Comparison of ENCODE assay signal across 8 cellular contexts in the genomic region with DNA sequence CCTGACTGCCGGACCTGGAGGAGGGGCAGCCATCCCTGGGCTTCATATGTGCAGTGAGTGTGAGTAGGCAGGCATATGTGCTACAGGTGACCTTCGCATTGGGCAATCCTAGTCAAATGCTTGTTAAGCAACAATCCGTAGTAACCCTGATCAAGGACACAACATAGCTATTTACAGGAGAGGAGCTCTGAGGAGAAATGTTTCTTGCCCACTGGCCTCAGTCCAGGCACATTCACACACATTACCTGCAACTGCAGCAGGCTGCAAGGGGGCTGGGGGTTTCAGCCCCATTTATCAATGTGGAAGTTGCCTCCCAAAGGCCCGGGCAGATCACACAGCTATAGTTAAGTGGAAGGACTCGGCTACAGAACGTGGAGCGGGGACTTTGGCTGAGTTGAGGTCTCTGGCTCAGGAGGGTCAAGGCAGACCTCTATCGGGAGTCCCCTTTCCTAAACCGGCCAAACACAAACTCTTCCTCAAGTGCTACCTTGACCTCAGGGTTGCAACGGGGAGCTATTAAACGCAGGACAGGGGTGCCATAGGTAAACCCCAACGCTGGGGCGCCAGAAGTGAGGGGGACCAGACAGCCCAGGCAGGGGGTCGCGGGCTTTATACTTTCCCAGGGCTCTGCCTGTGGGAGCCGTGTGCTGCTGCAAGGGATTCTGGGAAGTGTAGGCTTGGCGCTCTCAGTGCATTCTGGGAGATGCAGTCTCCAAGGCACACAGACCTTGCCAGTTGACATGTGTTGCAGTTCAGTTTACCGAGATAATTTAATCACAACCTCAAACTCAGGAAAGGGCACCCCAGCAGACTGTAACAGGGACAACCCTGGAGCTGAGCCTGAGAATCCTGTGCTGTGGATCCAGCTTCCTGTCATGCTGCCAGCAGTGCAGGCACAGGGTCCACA. TPM values are rescaled to one million over a fixed set of nuclear protein-coding genes. Genes with fewer than 3 reads are reported as not detected.
DNase-seq lines count a peak whose midpoint lies in the region; ATAC-seq and TF ChIP-seq lines count a peak whose summit lies in the region.

No MANE protein-coding gene starts in this region.

- H3K4me1 ChIP-seq in mesendoderm (ENCODE audit: control insufficient read depth, low read depth, low read length): no peaks in the 10 kb centered on the region

- H3K27me3 ChIP-seq in MG63 (no peaks in the 10 kb centered on the region), WERI-Rb-1 (ENCODE audit: insufficient read depth, low read depth, severe bottlenecking) (no peaks in the 10 kb centered on the region), mesendoderm (ENCODE audit: insufficient read depth, low read length, poor library complexity) (no peaks in the 10 kb centered on the region)

- peak overlapping the region; percentile 17 for H4K5ac ChIP-seq in mesendoderm (ENCODE audit: low read length)

- peaks cover 23% of the 10 kb centered on the region for H3K4me1 Mint-ChIP-seq in stimulated activated naive CD8-positive, alpha-beta T cell treated with anti-CD3 and anti-CD28 coated beads, Interleukin-15, amount 100 ng/mL, for 72 hours

- no CpG with 5 or more reads among the region's 18 CpGs for WGBS in mesendoderm (ENCODE audit: extremely low coverage, insufficient coverage, low lambda C conversion rate)

- peak; percentile 78 for ATAC-seq in stimulated activated naive CD8-positive, alpha-beta T cell treated with anti-CD3 and anti-CD28 coated beads, Interleukin-15, amount 100 ng/mL, for 72 hours
- ATAC-seq in HG03354 (IDR thresholded peaks at IDR 0.05; ENCODE audit: poor library complexity, severe bottlenecking, unreplicated experiment): no peak

- H4K8ac ChIP-seq in mesendoderm (ENCODE audit: low read depth, low read length): peak overlapping the region; percentile 44

- H3K27ac ChIP-seq in WERI-Rb-1 (peak overlapping the region; percentile 58), mesendoderm (ENCODE audit: low read depth, low read length) (no peak overlapping the region)

- H3K79me2 ChIP-seq in mesendoderm (ENCODE audit: control insufficient read depth, insufficient read depth, low read length): no peaks in the 10 kb centered on the region

- H3K4me2 ChIP-seq in mesendoderm (ENCODE audit: low read length): peak overlapping the region; percentile 79

- H3K9ac ChIP-seq in mesendoderm (ENCODE audit: low read length): peak overlapping the region; percentile 75

- H3K36me3 ChIP-seq in MG63 (no peaks in the 10 kb centered on the region), WERI-Rb-1 (no peaks in the 10 kb centered on the region), mesendoderm (ENCODE audit: control insufficient read depth, insufficient read depth, low read length) (no peaks in the 10 kb centered on the region)

- H2AK5ac ChIP-seq in mesendoderm (ENCODE audit: low read length): no peak overlapping the region

- H3K18ac ChIP-seq in mesendoderm (ENCODE audit: low read length): no peak overlapping the region

- DNase-seq in SIG-M5 treated with dmso at 0.1 percent for 504 hours (lab: John Stamatoyannopoulos, UW; ENCODE audit: unreplicated experiment) (peak; percentile 47), SIG-M5 (lab: John Stamatoyannopoulos, UW) (no peak), MG63 (peak; percentile 39), WERI-Rb-1 (peak; percentile 73), ecto neural progenitor cell (ENCODE audit: low spot score) (peak; percentile 76), mesendoderm (peak; percentile 80)
- DNase-seq in stimulated activated naive CD8-positive, alpha-beta T cell treated with anti-CD3 and anti-CD28 coated beads, Interleukin-15, amount 100 ng/mL, for 72 hours: no peak

- H3K4me3 ChIP-seq in MG63 (no peak overlapping the region), WERI-Rb-1 (ENCODE audit: low read depth, low read length) (peak overlapping the region; percentile 42), mesendoderm (ENCODE audit: low read length) (no peak overlapping the region)

- no peaks in the 10 kb centered on the region for H3K27me3 Mint-ChIP-seq in stimulated activated naive CD8-positive, alpha-beta T cell treated with anti-CD3 and anti-CD28 coated beads, Interleukin-15, amount 100 ng/mL, for 72 hours

- peak overlapping the region in 1 of 2 donors; percentile 27 for H3K27ac Mint-ChIP-seq in stimulated activated naive CD8-positive, alpha-beta T cell treated with anti-CD3 and anti-CD28 coated beads, Interleukin-15, amount 100 ng/mL, for 72 hours

- no peaks in the 10 kb centered on the region for H3K79me1 ChIP-seq in mesendoderm (ENCODE audit: low read length)

- H3K4ac ChIP-seq in mesendoderm (ENCODE audit: low read depth, low read length): peak overlapping the region; percentile 63

- no peak overlapping the region for H2BK5ac ChIP-seq in mesendoderm (ENCODE audit: low read length)

- no peak overlapping the region for H2BK15ac ChIP-seq in mesendoderm (replicated peaks; ENCODE audit: low read depth)

- peak overlapping the region; percentile 85 for H3K56ac ChIP-seq in mesendoderm (ENCODE audit: low read length)

- H3K23ac ChIP-seq in mesendoderm (ENCODE audit: low read length): no peak overlapping the region

- TF ChIP-seq CTCF in WERI-Rb-1 (IDR thresholded peaks at IDR 0.05; ENCODE audit: low read depth, low read length): no peak

- no peak overlapping the region for H2BK120ac ChIP-seq in mesendoderm (ENCODE audit: low read depth, low read length)

- peak overlapping the region; percentile 40 to 76 for H3K4me3 Mint-ChIP-seq in stimulated activated naive CD8-positive, alpha-beta T cell treated with anti-CD3 and anti-CD28 coated beads, Interleukin-15, amount 100 ng/mL, for 72 hours

- H3K9me3 Mint-ChIP-seq in stimulated activated naive CD8-positive, alpha-beta T cell treated with anti-CD3 and anti-CD28 coated beads, Interleukin-15, amount 100 ng/mL, for 72 hours: no peaks in the 10 kb centered on the region

- H3K9me3 ChIP-seq in MG63: no peaks in the 10 kb centered on the region
- no peaks in the 10 kb centered on the region for H3K9me3 ChIP-seq in WERI-Rb-1 (ENCODE audit: severe bottlenecking)

RNA-seq across cellular contexts. Expression of gene KHK, which starts 9.4 kb away (rescaled TPM):
- total RNA-seq in MG63 (2014; rRNA removed; shearing (Covaris generic); ENCODE audit: low replicate concordance): 1.8 and 5.0 TPM in 2 replicates
- 2.0 TPM for polyA plus RNA-seq in mesendoderm (2013, experiment 1 of 2)
- 2.3 TPM for polyA plus RNA-seq in mesendoderm (2013, experiment 2 of 2)

RNA-seq across cellular contexts. Expression of gene EMILIN1, which starts 17.6 kb away (rescaled TPM):
- total RNA-seq in MG63 (2014; rRNA removed; shearing (Covaris generic); ENCODE audit: low replicate concordance): 91.6 and 144 TPM in 2 replicates
- polyA plus RNA-seq in mesendoderm (2013, experiment 1 of 2): 3.4 TPM
- polyA plus RNA-seq in mesendoderm (2013, experiment 2 of 2): 3.3 TPM

RNA-seq across cellular contexts. Expression of gene CGREF1, which starts 22.9 kb away (rescaled TPM):
- total RNA-seq in MG63 (2014; rRNA removed; shearing (Covaris generic); ENCODE audit: low replicate concordance): 21.6 and 29.1 TPM in 2 replicates
- 2.0 TPM for polyA plus RNA-seq in mesendoderm (2013, experiment 1 of 2)
- polyA plus RNA-seq in mesendoderm (2013, experiment 2 of 2): 2.0 TPM

RNA-seq across cellular contexts. Expression of gene OST4, which starts 24.5 kb away (rescaled TPM):
- total RNA-seq in MG63 (2014; rRNA removed; shearing (Covaris generic); ENCODE audit: low replicate concordance): 260 and 483 TPM in 2 replicates
- polyA plus RNA-seq in mesendoderm (2013, experiment 1 of 2): 795 TPM
- polyA plus RNA-seq in mesendoderm (2013, experiment 2 of 2): 787 TPM

RNA-seq across cellular contexts. Expression of gene ABHD1, which starts 27.6 kb away (rescaled TPM):
- total RNA-seq in MG63 (2014; rRNA removed; shearing (Covaris generic); ENCODE audit: low replicate concordance): not detected in 2 replicates
- polyA plus RNA-seq in mesendoderm (2013, experiment 1 of 2): 0.03 TPM
- polyA plus RNA-seq in mesendoderm (2013, experiment 2 of 2): 0.04 TPM

Comparison
In these comparisons a context has a peak if more than half of its experiments do, and no peak if none do; other contexts are left out.
1. DNase-seq: peak in SIG-M5 treated with dmso at 0.1 percent for 504 hours (single experiment), MG63 (single experiment), WERI-Rb-1 (single experiment), ecto neural progenitor cell (single experiment) and mesendoderm (single experiment); none in SIG-M5 (single experiment) and stimulated activated naive CD8-positive, alpha-beta T cell treated with anti-CD3 and anti-CD28 coated beads, Interleukin-15, amount 100 ng/mL, for 72 hours (0 of 2).